Comparison of ENCODE assay signal across 8 cellular contexts in genomic region chr15:65902373-65902772, GRCh38. TPM values are rescaled to one million over a fixed set of nuclear protein-coding genes. Genes with fewer than 3 reads are reported as not detected.
DNase-seq lines count a peak whose midpoint lies in the region; ATAC-seq, FAIRE-seq and TF ChIP-seq lines count a peak whose summit lies in the region.

No MANE protein-coding gene starts in this region.

- peak; percentile 3 to 64 (median 42) for DNase-seq in NCI-H1417 (lab: John Stamatoyannopoulos, UW)
- no peak for DNase-seq in NCI-H1417 treated with DMSO at 0.1 percent for 48 hours (lab: John Stamatoyannopoulos, UW)
- peak; percentile 61 to 77 (median 70) for DNase-seq in K562 (ENCODE audit: extremely low read depth in 1 of 4, low spot score in 3 of 4)
- DNase-seq in lung microvascular endothelial cell (ENCODE audit: low read depth in 2 of 2), result peak; percentile 52 to 62
- no peak for DNase-seq in NCI-H1048 (lab: John Stamatoyannopoulos, UW)
- no peak for DNase-seq in activated CD8-positive, alpha-beta memory T cell treated with anti-CD3 and anti-CD28 coated beads, Interleukin-2, amount 50 U/mL, for 4 hours

- intact Hi-C loops in K562 (cut with micrococcal nuclease), result no loop called here

- peak; percentile 90 for FAIRE-seq in K562 (lab: Jason Lieb, UNC)

- H3K9ac ChIP-seq in Loucy (ENCODE audit: low read depth, low read length, poor library complexity, severe bottlenecking), result no peak overlapping the region
- no peak overlapping the region for H3K9ac ChIP-seq in K562 (ENCODE audit: insufficient read depth in 1 of 2, low read depth in 2 of 2, low read length in 2 of 2)

- H3K36me3 ChIP-seq in Loucy (ENCODE audit: insufficient read depth, low read length) (peaks cover 62% of the 10 kb centered on the region; the same call in 1 of the 2 replicates), K562 (ENCODE audit: control insufficient read depth, insufficient read depth, low read length) (peaks cover 84% of the 10 kb centered on the region)

- H3K4me1 ChIP-seq in Loucy (ENCODE audit: insufficient read depth, low read length, poor library complexity, severe bottlenecking), result peaks cover 11% of the 10 kb centered on the region
- peaks cover 6 to 43% of the 10 kb centered on the region in 2 experiments for H3K4me1 ChIP-seq in K562 (replicated peaks in 1 of 2; ENCODE audit: control insufficient read depth in 2 of 2, insufficient read depth in 2 of 2, low read length in 2 of 2)

- TF ChIP-seq RAD21 in K562 (CRISPR knock-in tag; conservative IDR thresholded peaks at IDR 0.05 in 1 of 2, IDR thresholded peaks at IDR 0.05 in 1 of 2), result no peak

- H3K27ac ChIP-seq in K562 (ENCODE audit: extremely low read depth, low read depth, low read length), result no peak overlapping the region

- 29% methylated on average over 1 of the region's 1 CpG for WGBS in K562 (ENCODE audit: insufficient coverage, low coverage, missing lambda C conversion rate)

- no peaks in the 10 kb centered on the region for H3F3A ChIP-seq in Loucy (ENCODE audit: low read depth)

- peak overlapping the region; percentile 10 for H3K4me2 ChIP-seq in Loucy (ENCODE audit: low read depth, low read length, poor library complexity, severe bottlenecking)
- no peak overlapping the region for H3K4me2 ChIP-seq in K562 (ENCODE audit: insufficient read depth, low read length)

- H2AFZ ChIP-seq in Loucy (ENCODE audit: low read length) (no peak overlapping the region), K562 (ENCODE audit: low read depth, low read length) (no peak overlapping the region)

- no peaks in the 10 kb centered on the region for H3K9me2 ChIP-seq in Loucy (replicated peaks; ENCODE audit: low read depth, low read length)

- in situ Hi-C loops in K562 (cut with MboI), result no loop called here

- BruUV-seq in K562 (replicated peaks; lab: Mats Ljungman, UMichigan), result no TSS peak

- H3K79me2 ChIP-seq in Loucy (ENCODE audit: insufficient read depth, low read length) (no peaks in the 10 kb centered on the region), K562 (ENCODE audit: control insufficient read depth, insufficient read depth, low read length) (peaks cover 3% of the 10 kb centered on the region; the same call in 1 of the 3 replicates)

- H4K20me1 ChIP-seq in Loucy (ENCODE audit: insufficient read depth, low read length, poor library complexity, severe bottlenecking) (no peaks in the 10 kb centered on the region), K562 (replicated peaks; ENCODE audit: control insufficient read depth, insufficient read depth, low read length) (peaks cover 4% of the 10 kb centered on the region; the same call in 1 of the 2 replicates)

- TF ChIP-seq CTCF in Loucy (conservative IDR thresholded peaks at IDR 0.05; ENCODE audit: low read length) (no peak), K562 (IDR thresholded peaks at IDR 0.05 in 2 of 3, conservative IDR thresholded peaks at IDR 0.05 in 1 of 3; ENCODE audit: insufficient read depth in 2 of 3, low read depth in 1 of 3, low read length in 3 of 3) (no peak)

- POLR2A ChIA-PET in K562 (lab: Yijun Ruan, JAX), result interaction anchor here (0.6 to 1.2 kb wide), 3 partner anchors 20 to 221 kb away, joined by 3 to 4 read pairs (median 3); partner anchors contain the start of gene RAB11A

- H3K9me3 ChIP-seq in Loucy (ENCODE audit: insufficient read depth, low read depth, low read length), result no peaks in the 10 kb centered on the region
- no peaks in the 10 kb centered on the region for H3K9me3 ChIP-seq in K562 (replicated peaks; ENCODE audit: control insufficient read depth, insufficient read depth, low read depth, low read length)

- TF ChIP-seq POLR2A in K562 (conservative IDR thresholded peaks at IDR 0.05), result no peak

- H3K9me1 ChIP-seq in K562 (ENCODE audit: control insufficient read depth, insufficient read depth, low read length), result no peaks in the 10 kb centered on the region

- no peak overlapping the region for H3K4me3 ChIP-seq in Loucy (ENCODE audit: low read length, poor library complexity, severe bottlenecking)
- no peak overlapping the region for H3K4me3 ChIP-seq in K562

- peak; percentile 26; the same call in 1 of the 2 replicates for TF ChIP-seq EP300 in K562 (IDR thresholded peaks at IDR 0.05; ENCODE audit: low read length)

- H3K27me3 ChIP-seq in Loucy (ENCODE audit: insufficient read depth, low read length, poor library complexity, severe bottlenecking) (no peaks in the 10 kb centered on the region), K562 (ENCODE audit: control insufficient read depth in 2 of 2, insufficient read depth in 2 of 2, low read length in 2 of 2) (no peaks in the 10 kb centered on the region)

- CTCF ChIA-PET in K562 (lab: Yijun Ruan, JAX; ENCODE audit: low intra/inter-chr PET ratio), result no interaction called here

- ATAC-seq in GM21786 (IDR thresholded peaks at IDR 0.05; ENCODE audit: unreplicated experiment) (peak; percentile 80), K562 (peak; percentile 90)

TF ChIP-seq in K562, 482 proteins besides CTCF, POLR2A, EP300 and RAD21 (continues in another document):
- TF ChIP-seq SMAD2 (IDR thresholded peaks at IDR 0.05; ENCODE audit: low read depth, low read length), result no peak
- TF ChIP-seq DPF2 (IDR thresholded peaks at IDR 0.05), result peak; percentile 43; the same call in 1 of the 2 replicates
- TF ChIP-seq ZHX1 (conservative IDR thresholded peaks at IDR 0.05; ENCODE audit: low read length), result no peak
- TF ChIP-seq SRSF9 (IDR thresholded peaks at IDR 0.05; ENCODE audit: borderline replicate concordance, low read depth, low read length), result no peak
- peak; percentile 99 for TF ChIP-seq CTBP1 (IDR thresholded peaks at IDR 0.05; ENCODE audit: borderline replicate concordance)
- peak; percentile 67 for TF ChIP-seq JUN (IDR thresholded peaks at IDR 0.05; ENCODE audit: borderline replicate concordance, low read depth, low read length)
- TF ChIP-seq JUN (CRISPR knock-in tag; IDR thresholded peaks at IDR 0.05; ENCODE audit: borderline replicate concordance), result no peak
- no peak for TF ChIP-seq ZNF76 (CRISPR knock-in tag; IDR thresholded peaks at IDR 0.05; ENCODE audit: borderline replicate concordance)
- TF ChIP-seq NFE2 (IDR thresholded peaks at IDR 0.05; ENCODE audit: low read depth), result peak; percentile 94
- no peak for TF ChIP-seq TCF7 (IDR thresholded peaks at IDR 0.05; ENCODE audit: borderline replicate concordance)
- TF ChIP-seq MNT (conservative IDR thresholded peaks at IDR 0.05), result no peak
- TF ChIP-seq KDM1A (IDR thresholded peaks at IDR 0.05), result peak in 1 of 2 experiments; percentile 9; a peak in 1 of 4 replicates
- peak; percentile 35; the same call in 1 of the 2 replicates for TF ChIP-seq SPI1 (IDR thresholded peaks at IDR 0.05; ENCODE audit: borderline replicate concordance, low read depth, low read length)

RNA-seq across cellular contexts. Expression of gene RAB11A, which starts 33.1 kb away (rescaled TPM):
- 56.2 and 68.3 TPM in 2 replicates for total RNA-seq in K562 (2011; cell fraction: chromatin; rRNA removed; ENCODE audit: low replicate concordance)
- 12.9 and 14.2 TPM in 2 replicates for total RNA-seq in K562 (2011; cell fraction: nucleolus; rRNA removed)
- 27.7 and 42.6 TPM in 2 replicates for total RNA-seq in K562 (2011; cell fraction: nucleoplasm; rRNA removed)
- 122 and 129 TPM in 2 replicates for total RNA-seq in K562 (2014; rRNA removed)
- total RNA-seq in K562 (2014; rRNA removed; fragmentation: Illumina TruSeq; extraction: Trizol), result 265 and 291 TPM in 2 replicates
- total RNA-seq in K562 (2015; rRNA removed; fragmentation: Illumina TruSeq; extraction: Trizol), result 188 and 194 TPM in 2 replicates
- total RNA-seq in K562 (2021), result 224 and 232 TPM in 2 replicates
- polyA plus RNA-seq in K562 (2011; rRNA removed), result 336 and 369 TPM in 2 replicates
- 144 and 235 TPM in 2 replicates for polyA plus RNA-seq in K562 (2011; cell fraction: cytosol; rRNA removed)
- polyA plus RNA-seq in K562 (2011; cell fraction: nucleus; rRNA removed), result 66.7 and 120 TPM in 2 replicates
- polyA plus RNA-seq in K562 (2012), result 291 and 297 TPM in 2 replicates
- 317 and 338 TPM in 2 replicates for polyA plus RNA-seq in K562 (2014; fragmentation: Illumina TruSeq; extraction: Trizol)
- polyA plus RNA-seq in K562 (2014; fragmentation: Nextera tagmentation; extraction: Ambion mirVana), result 100 to 1,000 TPM; 236 to 271 TPM
- polyA plus RNA-seq in K562 (2014; rRNA removed), result 245 and 321 TPM in 2 replicates
- 431 and 466 TPM in 2 replicates for polyA minus RNA-seq in K562 (2011; rRNA and poly(A)+ RNA removed)
- 78.3 and 103 TPM in 2 replicates for polyA minus RNA-seq in K562 (2011; cell fraction: cytosol; rRNA and poly(A)+ RNA removed)
- polyA minus RNA-seq in K562 (2011; cell fraction: nucleus; rRNA and poly(A)+ RNA removed), result 12.8 and 19.5 TPM in 2 replicates
- 117 and 160 TPM in 2 replicates for total RNA-seq in lung microvascular endothelial cell

Comparison
In these comparisons a context has a peak if more than half of its experiments do, and no peak if none do; other contexts are left out.
1. DNase-seq: peak in NCI-H1417 (3 of 3), K562 (4 of 4) and lung microvascular endothelial cell (2 of 2); none in NCI-H1417 treated with DMSO at 0.1 percent for 48 hours (single experiment), NCI-H1048 (single experiment) and activated CD8-positive, alpha-beta memory T cell treated with anti-CD3 and anti-CD28 coated beads, Interleukin-2, amount 50 U/mL, for 4 hours (single experiment).